1 cellular context compared by ENCODE assay signal in genomic region chr13:99315186-99315585, GRCh38.
TF ChIP-seq lines count a peak whose summit lies in the region.

No MANE protein-coding gene starts in this region.

TF ChIP-seq in endothelial cell of umbilical vein, 7 proteins besides CTCF, POLR2A, EP300 and RAD21:
- no peak for TF ChIP-seq JUN (IDR thresholded peaks at IDR 0.05; ENCODE audit: borderline replicate concordance, insufficient read depth, insufficient read length, low read depth)
- TF ChIP-seq GATA2 (IDR thresholded peaks at IDR 0.05; ENCODE audit: insufficient read depth, insufficient read length, low read depth, low read length), result no peak
- no peak for TF ChIP-seq FOS (IDR thresholded peaks at IDR 0.05; ENCODE audit: borderline replicate concordance, insufficient read depth, low read length)
- TF ChIP-seq MAX (IDR thresholded peaks at IDR 0.05; ENCODE audit: insufficient read depth, insufficient read length), result no peak
- no peak for TF ChIP-seq MYC (IDR thresholded peaks at IDR 0.05; ENCODE audit: low read depth, low read length)
- TF ChIP-seq POLR2AphosphoS5 (IDR thresholded peaks at IDR 0.05; ENCODE audit: insufficient read depth, low read depth, low read length), result no peak
- TF ChIP-seq EZH2 (IDR thresholded peaks at IDR 0.05; ENCODE audit: borderline replicate concordance, low read depth, low read length, severe bottlenecking), result no peak
